ENCODE assay signal across 9 cellular contexts in the genomic region with DNA sequence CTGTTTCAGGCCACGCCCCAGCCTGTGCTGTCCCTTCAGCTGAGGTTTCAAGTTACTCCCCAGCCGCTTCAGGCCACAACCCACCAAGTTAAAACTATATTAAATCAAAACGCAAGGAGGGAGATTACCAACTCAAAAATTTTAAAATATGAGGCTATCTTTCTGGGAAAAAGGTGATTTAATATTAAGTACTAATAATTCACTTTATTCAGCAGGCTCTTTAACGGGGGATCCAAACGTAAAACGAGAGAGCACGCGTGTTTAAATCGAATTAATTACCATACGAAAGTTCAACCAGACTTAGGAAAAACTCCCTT. TPM values are rescaled to one million over a fixed set of nuclear protein-coding genes. Genes with fewer than 3 reads are reported as not detected.
A peak's percentile ranks its signal among the peaks of the same experiment; 100 is the strongest.
DNase-seq lines count a peak whose midpoint lies in the region; ATAC-seq and TF ChIP-seq lines count a peak whose summit lies in the region.
"Had no signal": no experiment of that assay in that cellular context is flagged by ENCODE, and none has a peak within 500 bp of the region (broad histone marks: within the 10 kb centered on the region; RNA-seq: fewer than 3 reads in every experiment).

No MANE protein-coding gene starts in this region.

- H4K20me1 ChIP-seq in BLaER1 treated with 17β-estradiol and CSF1 and Interleukin-3, amounts not matched to agents 10 nM and 100 nM: no peaks in the 10 kb centered on the region

- TF ChIP-seq POLR2A in transverse colon (IDR thresholded peaks at IDR 0.05): no peak

- H3K4me3 ChIP-seq in BLaER1 treated with 17β-estradiol and CSF1 and Interleukin-3, amounts not matched to agents 10 nM and 100 nM: peak overlapping the region in 1 of 10 experiments; percentile 15; a peak in 1 of 20 replicates
- H3K4me3 ChIP-seq in brain microvascular endothelial cell (ENCODE audit: low read depth, low read length) (peak overlapping the region; percentile 58), transverse colon (peak overlapping the region in 2 of 4 donors; percentile 16 to 51)

- in situ Hi-C loops in brain microvascular endothelial cell (cut with HindIII; ENCODE audit: low pct_ligation_motif_present, low sequenced_read_pairs) (no loop called here), transverse colon (cut with MboI; ENCODE audit: low pct_ligation_motif_present in 1 of 4, low pct_unique_long_range_greater_than_20kb in 1 of 4, low sequenced_read_pairs in 3 of 4) (loop anchor here in 1 of 4 donors (25.0 kb wide), 1 partner anchor 110 kb away; no protein-coding TSS in a partner anchor)

- H3K4me3 Mint-ChIP-seq in activated T-cell treated with anti-CD3 and anti-CD28 coated beads, Interleukin-2, amount 50 U/mL, for 24 hours: no peak overlapping the region

- TF ChIP-seq CTCF in brain microvascular endothelial cell (IDR thresholded peaks at IDR 0.05; ENCODE audit: low read depth, low read length, missing control alignments) (no peak), transverse colon (IDR thresholded peaks at IDR 0.05) (peak in 2 of 5 experiments; percentile 36 to 43)

- H3K27ac Mint-ChIP-seq in activated T-cell treated with anti-CD3 and anti-CD28 coated beads, Interleukin-2, amount 50 U/mL, for 24 hours: no peak overlapping the region

- TF ChIP-seq EP300 in transverse colon (IDR thresholded peaks at IDR 0.05; ENCODE audit: low read depth): no peak

- intact Hi-C loops in transverse colon (cut with DNase I; ENCODE audit: low total_unique reads): loop anchor here (5.0 kb wide), 1 partner anchor 1425 kb away; no protein-coding TSS in a partner anchor

- H3K27ac ChIP-seq in BLaER1 treated with 17β-estradiol and CSF1 and Interleukin-3, amounts not matched to agents 10 nM and 100 nM: no peak overlapping the region
- H3K27ac ChIP-seq in brain microvascular endothelial cell (no peak overlapping the region), transverse colon (peak overlapping the region in 1 of 4 donors; percentile 47)

- DNase-seq in brain microvascular endothelial cell (peak; percentile 65), kidney tubule cell (ENCODE audit: low spot score) (peak; percentile 66), transverse colon (peak; percentile 76), NCI-H748 (lab: John Stamatoyannopoulos, UW; ENCODE audit: unreplicated experiment) (no peak)
- no peak for DNase-seq in activated T-cell treated with anti-CD3 and anti-CD28 coated beads, Interleukin-2, amount 50 U/mL, for 24 hours

- peak overlapping the region; percentile 17 to 83 (median 30); a peak in 13 of 22 replicates for H3K4me2 ChIP-seq in BLaER1 treated with 17β-estradiol and CSF1 and Interleukin-3, amounts not matched to agents 10 nM and 100 nM

- H3K27me3 ChIP-seq in BLaER1 treated with 17β-estradiol and CSF1 and Interleukin-3, amounts not matched to agents 10 nM and 100 nM: no peaks in the 10 kb centered on the region
- H3K27me3 ChIP-seq in brain microvascular endothelial cell (replicated peaks) (peaks cover 2% of the 10 kb centered on the region), transverse colon (no peaks in the 10 kb centered on the region)

- no peaks in the 10 kb centered on the region for H3K9me3 Mint-ChIP-seq in activated T-cell treated with anti-CD3 and anti-CD28 coated beads, Interleukin-2, amount 50 U/mL, for 24 hours

- peak overlapping the region in 1 of 11 experiments; percentile 51; a peak in 1 of 22 replicates for H3K9ac ChIP-seq in BLaER1 treated with 17β-estradiol and CSF1 and Interleukin-3, amounts not matched to agents 10 nM and 100 nM

- peaks cover 14% of the 10 kb centered on the region for H3K27me3 Mint-ChIP-seq in activated T-cell treated with anti-CD3 and anti-CD28 coated beads, Interleukin-2, amount 50 U/mL, for 24 hours

- H3K4me1 Mint-ChIP-seq in activated T-cell treated with anti-CD3 and anti-CD28 coated beads, Interleukin-2, amount 50 U/mL, for 24 hours (ENCODE audit: low read depth): peaks cover 5% of the 10 kb centered on the region

- no peaks in the 10 kb centered on the region for H3K36me3 Mint-ChIP-seq in activated T-cell treated with anti-CD3 and anti-CD28 coated beads, Interleukin-2, amount 50 U/mL, for 24 hours (ENCODE audit: low read depth)

- H3K36me3 ChIP-seq in BLaER1 treated with 17β-estradiol and CSF1 and Interleukin-3, amounts not matched to agents 10 nM and 100 nM: no peaks in the 10 kb centered on the region
- no peaks in the 10 kb centered on the region for H3K36me3 ChIP-seq in brain microvascular endothelial cell (replicated peaks)
- no peaks in the 10 kb centered on the region for H3K36me3 ChIP-seq in transverse colon

- peaks cover 0 to 14% (median 9%) of the 10 kb centered on the region in 10 experiments; a peak in 10 of 20 replicates for H3K4me1 ChIP-seq in BLaER1 treated with 17β-estradiol and CSF1 and Interleukin-3, amounts not matched to agents 10 nM and 100 nM
- H3K4me1 ChIP-seq in transverse colon: peaks cover 0 to 10% (median 3%) of the 10 kb centered on the region in 4 donors

- WGBS in transverse colon (ENCODE audit: low coverage in 1 of 2), 2 donors: 14 to 21% methylated on average over 9 to 10 of the region's 10 CpGs

- ATAC-seq in GM19455 (IDR thresholded peaks at IDR 0.05; ENCODE audit: unreplicated experiment): peak; percentile 73
- ATAC-seq in HG03439 (IDR thresholded peaks at IDR 0.05; ENCODE audit: unreplicated experiment): peak; percentile 60

- H3K9me3 ChIP-seq in BLaER1 treated with 17β-estradiol and CSF1 and Interleukin-3, amounts not matched to agents 10 nM and 100 nM (replicated peaks in 1 of 11): no peaks in the 10 kb centered on the region
- no peaks in the 10 kb centered on the region for H3K9me3 ChIP-seq in transverse colon

RNA-seq across cellular contexts. Expression of gene AKR1B15, which starts 1.2 kb away (rescaled TPM):
- total RNA-seq in transverse colon: under 1 TPM in 1 of 4 donors, not detected in 3; 0.48 TPM
- total RNA-seq: pulmonary artery endothelial cell had no signal

RNA-seq across cellular contexts. Expression of gene AKR1B10, which starts 20.3 kb away (rescaled TPM):
- total RNA-seq in transverse colon: 100 to 1,000 TPM in 3 of 4 donors, 10 to 100 TPM in 1; 68.1 to 311 (median 260) TPM

Comparison
In these comparisons a context has a peak if more than half of its experiments do, and no peak if none do; other contexts are left out.
1. DNase-seq: peak in brain microvascular endothelial cell (single experiment), kidney tubule cell (single experiment) and transverse colon (single experiment); none in NCI-H748 (single experiment) and activated T-cell treated with anti-CD3 and anti-CD28 coated beads, Interleukin-2, amount 50 U/mL, for 24 hours (single experiment).